1 cellular context compared by ENCODE assay signal in genomic region chr1:166975361-166976129, GRCh38.
A peak's percentile ranks its signal among the peaks of the same experiment; 100 is the strongest.
TF ChIP-seq lines count a peak whose summit lies in the region.

A gene with protein sequence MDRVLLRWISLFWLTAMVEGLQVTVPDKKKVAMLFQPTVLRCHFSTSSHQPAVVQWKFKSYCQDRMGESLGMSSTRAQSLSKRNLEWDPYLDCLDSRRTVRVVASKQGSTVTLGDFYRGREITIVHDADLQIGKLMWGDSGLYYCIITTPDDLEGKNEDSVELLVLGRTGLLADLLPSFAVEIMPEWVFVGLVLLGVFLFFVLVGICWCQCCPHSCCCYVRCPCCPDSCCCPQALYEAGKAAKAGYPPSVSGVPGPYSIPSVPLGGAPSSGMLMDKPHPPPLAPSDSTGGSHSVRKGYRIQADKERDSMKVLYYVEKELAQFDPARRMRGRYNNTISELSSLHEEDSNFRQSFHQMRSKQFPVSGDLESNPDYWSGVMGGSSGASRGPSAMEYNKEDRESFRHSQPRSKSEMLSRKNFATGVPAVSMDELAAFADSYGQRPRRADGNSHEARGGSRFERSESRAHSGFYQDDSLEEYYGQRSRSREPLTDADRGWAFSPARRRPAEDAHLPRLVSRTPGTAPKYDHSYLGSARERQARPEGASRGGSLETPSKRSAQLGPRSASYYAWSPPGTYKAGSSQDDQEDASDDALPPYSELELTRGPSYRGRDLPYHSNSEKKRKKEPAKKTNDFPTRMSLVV (minus strand): TSS chr1:166975540. CDS start chr1:166975268, 272 bp downstream.

TF ChIP-seq in HEK293, 187 proteins besides CTCF, POLR2A, EP300 and RAD21 (continued from another document):
- TF ChIP-seq, protein P1, sequence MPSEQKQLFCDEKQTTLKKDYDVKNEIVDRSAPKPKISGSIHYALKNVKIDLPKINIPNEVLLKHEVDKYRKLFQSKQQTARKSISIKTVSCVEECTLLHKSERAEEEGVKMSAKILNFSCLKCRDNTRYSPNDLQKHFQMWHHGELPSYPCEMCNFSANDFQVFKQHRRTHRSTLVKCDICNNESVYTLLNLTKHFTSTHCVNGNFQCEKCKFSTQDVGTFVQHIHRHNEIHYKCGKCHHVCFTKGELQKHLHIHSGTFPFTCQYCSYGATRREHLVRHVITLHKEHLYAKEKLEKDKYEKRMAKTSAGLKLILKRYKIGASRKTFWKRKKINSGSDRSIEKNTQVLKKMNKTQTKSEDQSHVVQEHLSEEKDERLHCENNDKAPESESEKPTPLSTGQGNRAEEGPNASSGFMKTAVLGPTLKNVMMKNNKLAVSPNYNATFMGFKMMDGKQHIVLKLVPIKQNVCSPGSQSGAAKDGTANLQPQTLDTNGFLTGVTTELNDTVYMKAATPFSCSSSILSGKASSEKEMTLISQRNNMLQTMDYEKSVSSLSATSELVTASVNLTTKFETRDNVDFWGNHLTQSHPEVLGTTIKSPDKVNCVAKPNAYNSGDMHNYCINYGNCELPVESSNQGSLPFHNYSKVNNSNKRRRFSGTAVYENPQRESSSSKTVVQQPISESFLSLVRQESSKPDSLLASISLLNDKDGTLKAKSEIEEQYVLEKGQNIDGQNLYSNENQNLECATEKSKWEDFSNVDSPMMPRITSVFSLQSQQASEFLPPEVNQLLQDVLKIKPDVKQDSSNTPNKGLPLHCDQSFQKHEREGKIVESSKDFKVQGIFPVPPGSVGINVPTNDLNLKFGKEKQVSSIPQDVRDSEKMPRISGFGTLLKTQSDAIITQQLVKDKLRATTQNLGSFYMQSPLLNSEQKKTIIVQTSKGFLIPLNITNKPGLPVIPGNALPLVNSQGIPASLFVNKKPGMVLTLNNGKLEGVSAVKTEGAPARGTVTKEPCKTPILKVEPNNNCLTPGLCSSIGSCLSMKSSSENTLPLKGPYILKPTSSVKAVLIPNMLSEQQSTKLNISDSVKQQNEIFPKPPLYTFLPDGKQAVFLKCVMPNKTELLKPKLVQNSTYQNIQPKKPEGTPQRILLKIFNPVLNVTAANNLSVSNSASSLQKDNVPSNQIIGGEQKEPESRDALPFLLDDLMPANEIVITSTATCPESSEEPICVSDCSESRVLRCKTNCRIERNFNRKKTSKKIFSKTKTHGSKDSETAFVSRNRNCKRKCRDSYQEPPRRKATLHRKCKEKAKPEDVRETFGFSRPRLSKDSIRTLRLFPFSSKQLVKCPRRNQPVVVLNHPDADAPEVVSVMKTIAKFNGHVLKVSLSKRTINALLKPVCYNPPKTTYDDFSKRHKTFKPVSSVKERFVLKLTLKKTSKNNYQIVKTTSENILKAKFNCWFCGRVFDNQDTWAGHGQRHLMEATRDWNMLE (tag by site-specific recombination; conservative IDR thresholded peaks at IDR 0.05; ENCODE audit: low read depth): no peak
- TF ChIP-seq PATZ1 (tag by site-specific recombination; IDR thresholded peaks at IDR 0.05): peak; percentile 46
- no peak for TF ChIP-seq ZNF211 (tag by site-specific recombination; IDR thresholded peaks at IDR 0.05; ENCODE audit: low read depth)
- no peak for TF ChIP-seq SETDB1 (IDR thresholded peaks at IDR 0.05; ENCODE audit: insufficient read length, low read length)
- TF ChIP-seq PRDM1 (tag by site-specific recombination; IDR thresholded peaks at IDR 0.05): no peak
- TF ChIP-seq ZNF132 (tag by site-specific recombination; IDR thresholded peaks at IDR 0.05; ENCODE audit: borderline replicate concordance): no peak
- 0 out of 2 replicates have a peak, but pooled peaks have one; percentile 15 for TF ChIP-seq ZNF2 (tag by site-specific recombination; IDR thresholded peaks at IDR 0.05)
